Comparison of ENCODE assay signal across 8 cellular contexts in genomic region chr17:31321481-31321880, GRCh38. TPM values are rescaled to one million over a fixed set of nuclear protein-coding genes. Genes with fewer than 3 reads are reported as not detected.
DNase-seq lines count a peak whose midpoint lies in the region; ATAC-seq, FAIRE-seq and TF ChIP-seq lines count a peak whose summit lies in the region.

Gene EVI2A, minus strand, starts transcription at chr17:31321622. Its CDS starts 2,609 bp downstream, at chr17:31319013.

- H3K27me3 ChIP-seq in OCI-LY3 (ENCODE audit: low read depth, low read length), result no peaks in the 10 kb centered on the region

- FAIRE-seq in GM18507 (lab: Jason Lieb, UNC), result peak; percentile 94

- H3K4me1 ChIP-seq in OCI-LY3 (ENCODE audit: low read length), result peaks cover 48% of the 10 kb centered on the region

- no peak for ATAC-seq in HG02885 (IDR thresholded peaks at IDR 0.05; ENCODE audit: poor library complexity, unreplicated experiment)
- ATAC-seq in GM18517 (IDR thresholded peaks at IDR 0.05; ENCODE audit: unreplicated experiment), result no peak

- H3K4me2 ChIP-seq in OCI-LY3 (ENCODE audit: low read length), result peak within 1 kb of the TSS; percentile 75

- DNase-seq in GM18507 (ENCODE audit: extremely low spot score, insufficient read length, low read depth) (peak; percentile 33), fibroblast of the aortic adventitia (ENCODE audit: low read depth) (peak; percentile 87), retinal pigment epithelial cell (ENCODE audit: low read depth) (peak; percentile 23), kidney glomerular epithelial cell (lab: John Stamatoyannopoulos, UW) (no peak)
- DNase-seq in activated T-cell treated with anti-CD3 and anti-CD28 coated beads, Interleukin-2, amount 50 U/mL, for 1 hour, result peak; percentile 67

- peak within 1 kb of the TSS; percentile 78 for H3K4me3 ChIP-seq in OCI-LY3 (ENCODE audit: low read length)
- peak within 1 kb of the TSS; percentile 58 for H3K4me3 ChIP-seq in fibroblast of the aortic adventitia (ENCODE audit: low read depth, low read length)
- H3K4me3 ChIP-seq in retinal pigment epithelial cell (ENCODE audit: low read length), result no peak within 1 kb of the TSS

- H4K20me1 ChIP-seq in OCI-LY3 (ENCODE audit: insufficient read depth, low read length), result no peaks in the 10 kb centered on the region

- H2AFZ ChIP-seq in OCI-LY3 (ENCODE audit: low read depth, low read length), result no peak within 1 kb of the TSS

- peaks cover 13% of the 10 kb centered on the region for H3K36me3 ChIP-seq in OCI-LY3 (replicated peaks; ENCODE audit: low read depth, low read length)

- peaks cover 53% of the 10 kb centered on the region for H3K79me2 ChIP-seq in OCI-LY3 (ENCODE audit: low read length)

- H3K9me3 ChIP-seq in OCI-LY3 (ENCODE audit: insufficient read depth, low read length), result no peaks in the 10 kb centered on the region

- TF ChIP-seq CTCF in OCI-LY3 (IDR thresholded peaks at IDR 0.05; ENCODE audit: low read depth, low read length) (no peak), fibroblast of the aortic adventitia (IDR thresholded peaks at IDR 0.05; ENCODE audit: insufficient read depth, low read length) (no peak), retinal pigment epithelial cell (conservative IDR thresholded peaks at IDR 0.05; ENCODE audit: low read depth, low read length) (no peak)

- H3K27ac ChIP-seq in OCI-LY3 (ENCODE audit: low read length), result peak within 1 kb of the TSS; percentile 98

- peak within 1 kb of the TSS; percentile 96 for H3K9ac ChIP-seq in OCI-LY3 (ENCODE audit: low read length)

RNA-seq across cellular contexts. Expression of gene EVI2A, which starts in this region (rescaled TPM):
- 9.9 and 11.0 TPM in 2 replicates for total RNA-seq in fibroblast of the aortic adventitia (ENCODE audit: low replicate concordance)
